In genomic region chr6:31157543-31158139, GRCh38 we compare ENCODE assay signal across 8 cellular contexts. TPM values are rescaled to one million over a fixed set of nuclear protein-coding genes. Genes with fewer than 3 reads are reported as not detected.
DNase-seq lines count a peak whose midpoint lies in the region; ATAC-seq and TF ChIP-seq lines count a peak whose summit lies in the region.

CCHCR1 (minus strand) TSS chr6:31157802; CDS start chr6:31157600, 202 bp downstream.

- H3K4me3 Mint-ChIP-seq in activated naive CD4-positive, alpha-beta T cell treated with anti-CD3 and anti-CD28 coated beads, Interleukin-2, amount 10 ng/mL, durations not matched to agents 7 days and 5 days = peak within 1 kb of the TSS; percentile 95

- H3K36me3 ChIP-seq in hepatocyte (replicated peaks; ENCODE audit: insufficient read depth, low read depth) (no peaks in the 10 kb centered on the region), skeletal muscle tissue (ENCODE audit: control insufficient read depth in 3 of 3, insufficient read depth in 3 of 3, low read length in 3 of 3) (peaks cover 9 to 24% (median 14%) of the 10 kb centered on the region in 3 donors)

- no peak for DNase-seq in activated naive CD4-positive, alpha-beta T cell treated with anti-CD3 and anti-CD28 coated beads, Interleukin-2, amount 10 ng/mL, durations not matched to agents 7 days and 5 days
- no peak for DNase-seq in activated naive CD4-positive, alpha-beta T cell treated with anti-CD3 and anti-CD28 coated beads, Interleukin-2, amount 50 U/mL, for 16 hours
- DNase-seq in activated naive CD4-positive, alpha-beta T cell treated with anti-CD3 and anti-CD28 coated beads, Interleukin-2, amount 50 U/mL, for 72 hours (ENCODE audit: low spot score in 2 of 2) = no peak
- DNase-seq in hepatocyte (ENCODE audit: low spot score) (no peak), NCI-H2196 treated with DMSO at 0.1 percent for 48 hours (lab: John Stamatoyannopoulos, UW; ENCODE audit: unreplicated experiment) (no peak), SK-N-DZ (ENCODE audit: low spot score) (no peak)

- H3K27ac ChIP-seq in hepatocyte = no peak within 1 kb of the TSS
- peak within 1 kb of the TSS; percentile 76 for H3K27ac ChIP-seq in skeletal muscle tissue (ENCODE audit: low read depth, low read length)

- H3K4me1 Mint-ChIP-seq in activated naive CD4-positive, alpha-beta T cell treated with anti-CD3 and anti-CD28 coated beads, Interleukin-2, amount 10 ng/mL, durations not matched to agents 7 days and 5 days = peaks cover 50% of the 10 kb centered on the region

- TF ChIP-seq CTCF in hepatocyte (IDR thresholded peaks at IDR 0.05; ENCODE audit: poor library complexity) = no peak

- peak within 1 kb of the TSS; percentile 87 for H3K27ac Mint-ChIP-seq in activated naive CD4-positive, alpha-beta T cell treated with anti-CD3 and anti-CD28 coated beads, Interleukin-2, amount 10 ng/mL, durations not matched to agents 7 days and 5 days
- H3K27ac Mint-ChIP-seq in activated naive CD4-positive, alpha-beta T cell treated with anti-CD3 and anti-CD28 coated beads, Interleukin-2, amount 50 U/mL, for 72 hours = peak within 1 kb of the TSS; percentile 89 to 98

- H3K4me3 ChIP-seq in hepatocyte (peak within 1 kb of the TSS; percentile 38), skeletal muscle tissue (ENCODE audit: low read length in 3 of 3) (peak within 1 kb of the TSS; percentile 76 to 86 (median 84))

- H3K4me2 ChIP-seq in hepatocyte = peak within 1 kb of the TSS; percentile 83

- CTCF ChIA-PET in activated naive CD4-positive, alpha-beta T cell treated with anti-CD3 and anti-CD28 coated beads, Interleukin-2, amount 10 ng/mL, durations not matched to agents 7 days and 5 days (lab: Charles Lee) = interaction anchor here (1.0 kb wide), 1 partner anchor 34 kb away, joined by 3 read pairs; no protein-coding TSS in a partner anchor

- no peaks in the 10 kb centered on the region for H3K9me3 Mint-ChIP-seq in activated naive CD4-positive, alpha-beta T cell treated with anti-CD3 and anti-CD28 coated beads, Interleukin-2, amount 10 ng/mL, durations not matched to agents 7 days and 5 days
- H3K9me3 Mint-ChIP-seq in activated naive CD4-positive, alpha-beta T cell treated with anti-CD3 and anti-CD28 coated beads, Interleukin-2, amount 50 U/mL, for 72 hours = no peaks in the 10 kb centered on the region

- H3K27me3 ChIP-seq in hepatocyte (no peaks in the 10 kb centered on the region), skeletal muscle tissue (ENCODE audit: control insufficient read depth in 3 of 3, insufficient read depth in 3 of 3, low read length in 3 of 3) (no peaks in the 10 kb centered on the region)

- H3K27me3 Mint-ChIP-seq in activated naive CD4-positive, alpha-beta T cell treated with anti-CD3 and anti-CD28 coated beads, Interleukin-2, amount 10 ng/mL, durations not matched to agents 7 days and 5 days = no peaks in the 10 kb centered on the region

- peaks cover 5% of the 10 kb centered on the region for H3K4me1 ChIP-seq in hepatocyte (ENCODE audit: insufficient read depth)
- H3K4me1 ChIP-seq in skeletal muscle tissue (ENCODE audit: control insufficient read depth in 3 of 3, insufficient read depth in 3 of 3, low read length in 3 of 3) = peaks cover 19 to 35% (median 22%) of the 10 kb centered on the region in 3 donors

- 13% methylated on average over 13 of the region's 14 CpGs for WGBS in hepatocyte (ENCODE audit: low lambda C conversion rate, missing lambda C conversion rate)

- H3K79me2 ChIP-seq in hepatocyte = no peaks in the 10 kb centered on the region

- peak within 1 kb of the TSS; percentile 68 for H2AFZ ChIP-seq in hepatocyte

- peak within 1 kb of the TSS; percentile 79 to 83 (median 81) for H3K9ac ChIP-seq in skeletal muscle tissue (ENCODE audit: low read depth in 1 of 3, low read length in 3 of 3)

- no peak for ATAC-seq in activated naive CD4-positive, alpha-beta T cell treated with anti-CD3 and anti-CD28 coated beads, Interleukin-2, amount 50 U/mL, for 72 hours
- ATAC-seq in HG02763 (IDR thresholded peaks at IDR 0.05; ENCODE audit: unreplicated experiment) = no peak

- peaks cover 45% of the 10 kb centered on the region for H3K36me3 Mint-ChIP-seq in activated naive CD4-positive, alpha-beta T cell treated with anti-CD3 and anti-CD28 coated beads, Interleukin-2, amount 10 ng/mL, durations not matched to agents 7 days and 5 days
- peaks cover 35 to 46% of the 10 kb centered on the region in 2 donors for H3K36me3 Mint-ChIP-seq in activated naive CD4-positive, alpha-beta T cell treated with anti-CD3 and anti-CD28 coated beads, Interleukin-2, amount 50 U/mL, for 72 hours

- H4K20me1 ChIP-seq in hepatocyte (ENCODE audit: insufficient read depth, poor library complexity, severe bottlenecking) = no peaks in the 10 kb centered on the region

- no peaks in the 10 kb centered on the region for H3K9me2 ChIP-seq in hepatocyte (replicated peaks; ENCODE audit: insufficient read depth)

- H3K9me3 ChIP-seq in hepatocyte (ENCODE audit: low read depth) (no peaks in the 10 kb centered on the region), skeletal muscle tissue (ENCODE audit: control insufficient read depth in 3 of 3, low read length in 3 of 3) (no peaks in the 10 kb centered on the region)

RNA-seq across cellular contexts. Expression of gene CCHCR1, which starts in this region (rescaled TPM):
- total RNA-seq in activated naive CD4-positive, alpha-beta T cell treated with anti-CD3 and anti-CD28 coated beads, Interleukin-2, amount 50 U/mL, for 72 hours = 10 to 100 TPM; 73.5 to 86.2 TPM
- total RNA-seq in hepatocyte (7.9 and 8.9 TPM in 2 replicates), skeletal muscle tissue (9.9 TPM)
- 6.1 and 13.3 TPM in 2 replicates for polyA plus RNA-seq in hepatocyte
- polyA plus RNA-seq in SK-N-DZ (2014; cell fraction: cytosol; rRNA removed) = 12.4 and 17.8 TPM in 2 replicates
- polyA plus RNA-seq in SK-N-DZ (2014; cell fraction: nucleus; rRNA removed) = 43.4 and 70.5 TPM in 2 replicates
